In the genomic region with DNA sequence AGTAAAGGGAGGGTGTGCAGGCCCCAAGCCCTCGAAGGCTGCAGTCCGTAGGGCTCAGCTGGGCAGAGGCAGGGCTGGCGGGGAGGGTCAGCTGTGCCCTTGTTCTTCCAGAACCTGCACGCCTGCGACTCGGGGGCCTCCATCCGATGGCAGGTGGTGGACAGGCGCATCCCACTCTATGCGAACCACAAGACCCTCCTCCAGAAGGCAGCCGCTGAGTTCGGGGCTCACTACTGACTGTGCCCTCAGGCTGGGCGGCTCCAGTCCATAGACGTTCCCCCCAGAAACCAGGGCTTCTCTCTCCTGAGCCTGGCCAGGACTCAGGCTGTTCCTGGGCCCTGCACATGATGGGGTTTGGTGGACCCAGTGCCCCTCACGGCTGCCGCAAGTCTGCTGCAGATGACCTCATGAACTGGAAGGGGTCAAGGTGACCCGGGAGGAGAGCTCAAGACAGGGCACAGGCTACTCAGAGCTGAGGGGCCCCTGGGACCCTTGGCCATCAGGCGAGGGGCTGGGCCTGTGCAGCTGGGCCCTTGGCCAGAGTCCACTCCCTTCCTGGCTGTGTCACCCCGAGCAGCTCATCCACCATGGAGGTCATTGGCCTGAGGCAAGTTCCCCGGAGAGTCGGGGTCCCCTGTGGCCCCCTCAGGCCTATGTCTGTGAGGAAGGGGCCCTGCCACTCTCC, we compare ENCODE assay signal across 22 cellular contexts. TPM values are rescaled to one million over a fixed set of nuclear protein-coding genes. Genes with fewer than 3 reads are reported as not detected.
DNase-seq lines count a peak whose midpoint lies in the region; ATAC-seq, FAIRE-seq and TF ChIP-seq lines count a peak whose summit lies in the region.
"Had no signal": no experiment of that assay in that cellular context is flagged by ENCODE, and none has a peak within 500 bp of the region (broad histone marks: within the 10 kb centered on the region; RNA-seq: fewer than 3 reads in every experiment).

No MANE protein-coding gene starts in this region.

- peaks cover 9% of the 10 kb centered on the region; the same call in 1 of the 2 replicates for H4K20me1 ChIP-seq in K562 (replicated peaks; ENCODE audit: control insufficient read depth, insufficient read depth, low read length)

- FAIRE-seq in K562 (lab: Jason Lieb, UNC) = no peak
- FAIRE-seq: H54 had no signal

- H3K4me1 ChIP-seq in K562 (replicated peaks in 1 of 2; ENCODE audit: control insufficient read depth in 2 of 2, insufficient read depth in 2 of 2, low read length in 2 of 2) (peaks cover 0 to 29% of the 10 kb centered on the region in 2 experiments; a peak in 1 of 5 replicates), right lobe of liver (no peaks in the 10 kb centered on the region), sigmoid colon (peaks cover 0 to 31% (median 25%) of the 10 kb centered on the region in 4 donors), thyroid gland (no peaks in the 10 kb centered on the region)

- H2AFZ ChIP-seq in K562 (ENCODE audit: low read depth, low read length) = no peak overlapping the region

- TF ChIP-seq EP300 in K562 (IDR thresholded peaks at IDR 0.05; ENCODE audit: low read length) = no peak
- no peak for TF ChIP-seq EP300 in sigmoid colon (IDR thresholded peaks at IDR 0.05)

- H3K36me3 ChIP-seq in K562 (ENCODE audit: control insufficient read depth, insufficient read depth, low read length) = no peaks in the 10 kb centered on the region
- H3K36me3 ChIP-seq in right lobe of liver = no peaks in the 10 kb centered on the region
- no peaks in the 10 kb centered on the region for H3K36me3 ChIP-seq in sigmoid colon
- no peaks in the 10 kb centered on the region for H3K36me3 ChIP-seq in thyroid gland

- peaks cover 19 to 89% of the 10 kb centered on the region in 2 experiments for H3K27me3 ChIP-seq in K562 (ENCODE audit: control insufficient read depth in 2 of 2, insufficient read depth in 2 of 2, low read length in 2 of 2)
- no peaks in the 10 kb centered on the region for H3K27me3 ChIP-seq in right lobe of liver
- no peaks in the 10 kb centered on the region for H3K27me3 ChIP-seq in sigmoid colon
- H3K27me3 ChIP-seq in thyroid gland = no peaks in the 10 kb centered on the region

- no peak overlapping the region for H3K27ac ChIP-seq in K562 (ENCODE audit: extremely low read depth, low read depth, low read length)
- no peak overlapping the region for H3K27ac ChIP-seq in right lobe of liver
- no peak overlapping the region for H3K27ac ChIP-seq in sigmoid colon
- no peak overlapping the region for H3K27ac ChIP-seq in thyroid gland
- H3K27ac ChIP-seq: C4-2B had no signal

- H3K4me2 ChIP-seq in K562 (ENCODE audit: insufficient read depth, low read length) = no peak overlapping the region

- WGBS in K562 (ENCODE audit: insufficient coverage, low coverage, missing lambda C conversion rate) = 10% methylated on average over 20 of the region's 20 CpGs
- WGBS in right lobe of liver (ENCODE audit: insufficient coverage, low coverage, low lambda C conversion rate, missing lambda C conversion rate) = no CpG with 5 or more reads among the region's 20 CpGs
- whole genome bisulfite sequencing in sigmoid colon, 2 donors = 86 to 89% methylated on average over 20 of the region's 20 CpGs
- WGBS in thyroid gland, 2 donors = 85 to 94% methylated on average over 2 to 6 of the region's 20 CpGs

- no peak for TF ChIP-seq RAD21 in K562 (CRISPR knock-in tag; conservative IDR thresholded peaks at IDR 0.05 in 1 of 2, IDR thresholded peaks at IDR 0.05 in 1 of 2)

- intact Hi-C loops in K562 (cut with micrococcal nuclease) = no loop called here
- intact Hi-C loops in right lobe of liver (cut with DNase I) = loop anchor here in 1 of 2 donors (10.0 kb wide), 1 partner anchor 47 kb away; no protein-coding TSS in a partner anchor
- intact Hi-C loops in sigmoid colon (cut with DNase I) = no loop called here
- intact Hi-C loops in thyroid gland (cut with DNase I) = no loop called here

- in situ Hi-C loops in K562 (cut with MboI) = no loop called here

- no peaks in the 10 kb centered on the region; the same call in 1 of the 2 replicates for H3K9me3 ChIP-seq in K562 (replicated peaks; ENCODE audit: control insufficient read depth, insufficient read depth, low read depth, low read length)
- H3K9me3 ChIP-seq in right lobe of liver = no peaks in the 10 kb centered on the region
- H3K9me3 ChIP-seq in sigmoid colon = no peaks in the 10 kb centered on the region
- no peaks in the 10 kb centered on the region for H3K9me3 ChIP-seq in thyroid gland

- POLR2A ChIA-PET in K562 (lab: Yijun Ruan, JAX) = interaction anchor here (0.6 to 2.7 kb wide), 2 partner anchors 9 to 160 kb away, joined by 3 to 15 read pairs; no protein-coding TSS in a partner anchor

- ATAC-seq in K562 = no peak
- no peak for ATAC-seq in right lobe of liver
- no peak for ATAC-seq in HG02571 (IDR thresholded peaks at IDR 0.05; ENCODE audit: unreplicated experiment)

- TF ChIP-seq CTCF in K562 (IDR thresholded peaks at IDR 0.05 in 2 of 3, conservative IDR thresholded peaks at IDR 0.05 in 1 of 3; ENCODE audit: insufficient read depth in 2 of 3, low read depth in 1 of 3, low read length in 3 of 3) (no peak), right lobe of liver (IDR thresholded peaks at IDR 0.05) (no peak), sigmoid colon (IDR thresholded peaks at IDR 0.05) (no peak), thyroid gland (IDR thresholded peaks at IDR 0.05) (no peak)

- H3K79me2 ChIP-seq in K562 (ENCODE audit: control insufficient read depth, insufficient read depth, low read length) = no peaks in the 10 kb centered on the region

- H3K4me3 ChIP-seq in K562 = no peak overlapping the region
- H3K4me3 ChIP-seq in right lobe of liver = no peak overlapping the region
- H3K4me3 ChIP-seq in sigmoid colon = no peak overlapping the region
- H3K4me3 ChIP-seq in thyroid gland (replicated peaks in 1 of 3) = no peak overlapping the region

- BruUV-seq in K562 (replicated peaks; lab: Mats Ljungman, UMichigan) = no TSS peak

- no peak for TF ChIP-seq POLR2A in K562 (conservative IDR thresholded peaks at IDR 0.05)
- TF ChIP-seq POLR2A in right lobe of liver (IDR thresholded peaks at IDR 0.05) = no peak
- no peak for TF ChIP-seq POLR2A in sigmoid colon (IDR thresholded peaks at IDR 0.05)
- TF ChIP-seq POLR2A in thyroid gland (IDR thresholded peaks at IDR 0.05) = no peak

- no peaks in the 10 kb centered on the region for H3K9me1 ChIP-seq in K562 (ENCODE audit: control insufficient read depth, insufficient read depth, low read length)

- no peak overlapping the region for H3K9ac ChIP-seq in K562 (ENCODE audit: insufficient read depth in 1 of 2, low read depth in 2 of 2, low read length in 2 of 2)

- CTCF ChIA-PET in K562 (lab: Yijun Ruan, JAX; ENCODE audit: low intra/inter-chr PET ratio) = no interaction called here

- DNase-seq in activated naive CD4-positive, alpha-beta T cell treated with anti-CD3 and anti-CD28 coated beads, Interleukin-2, amount 50 U/mL, for 16 hours = peak; percentile 7
- no peak for DNase-seq in activated naive CD4-positive, alpha-beta T cell treated with Interleukin-2 at 50 U/mL for 16 hours
- DNase-seq in K562 (ENCODE audit: extremely low read depth in 1 of 4, low spot score in 3 of 4) (no peak), right lobe of liver (peak; percentile 16 to 43 (median 41)), sigmoid colon (peak; percentile 57), DMS79 (lab: John Stamatoyannopoulos, UW) (no peak), thyroid gland (no peak)
- DNase-seq: 8988T, DMS53, MM.1S, NCI-H1048, NCI-H1417 treated with DMSO at 0.1 percent for 48 hours, NCI-H187 treated with DMSO at 0.1 percent for 48 hours, NCI-H2107, NCI-H446 treated with DMSO at 0.1 percent for 48 hours, NCI-H526 treated with DMSO at 0.1 percent for 48 hours, OCI-M1, SHP77 had no signal

TF ChIP-seq in K562, 482 proteins besides CTCF, POLR2A, EP300 and RAD21:
- TF ChIP-seq, protein P1, sequence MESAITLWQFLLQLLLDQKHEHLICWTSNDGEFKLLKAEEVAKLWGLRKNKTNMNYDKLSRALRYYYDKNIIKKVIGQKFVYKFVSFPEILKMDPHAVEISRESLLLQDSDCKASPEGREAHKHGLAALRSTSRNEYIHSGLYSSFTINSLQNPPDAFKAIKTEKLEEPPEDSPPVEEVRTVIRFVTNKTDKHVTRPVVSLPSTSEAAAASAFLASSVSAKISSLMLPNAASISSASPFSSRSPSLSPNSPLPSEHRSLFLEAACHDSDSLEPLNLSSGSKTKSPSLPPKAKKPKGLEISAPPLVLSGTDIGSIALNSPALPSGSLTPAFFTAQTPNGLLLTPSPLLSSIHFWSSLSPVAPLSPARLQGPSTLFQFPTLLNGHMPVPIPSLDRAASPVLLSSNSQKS (CRISPR knock-in tag; IDR thresholded peaks at IDR 0.05) = no peak
- peak; percentile 22; the same call in 1 of the 2 replicates for TF ChIP-seq ZFX (CRISPR knock-in tag; IDR thresholded peaks at IDR 0.05)

RNA-seq across cellular contexts. Expression of a gene that starts 13.6 kb away (rescaled TPM):
- 0.07 and 0.25 TPM in 2 replicates for total RNA-seq in K562 (2011; cell fraction: chromatin; rRNA removed; ENCODE audit: low replicate concordance)
- total RNA-seq in K562 (2011; cell fraction: nucleolus; rRNA removed) = 0.17 and 0.26 TPM in 2 replicates
- total RNA-seq in K562 (2011; cell fraction: nucleoplasm; rRNA removed) = 0.07 and 0.15 TPM in 2 replicates
- not detected in 2 replicates for total RNA-seq in K562 (2014; rRNA removed)
- not detected in 2 replicates for total RNA-seq in K562 (2014; rRNA removed; fragmentation: Illumina TruSeq; extraction: Trizol)
- total RNA-seq in K562 (2015; rRNA removed; fragmentation: Illumina TruSeq; extraction: Trizol) = not detected in 2 replicates
- total RNA-seq in K562 (2021) = 0.04 TPM in 2 replicates
- 0.03 and 0.04 TPM in 2 replicates for polyA plus RNA-seq in K562 (2011; rRNA removed)
- 0.04 and 0.07 TPM in 2 replicates for polyA plus RNA-seq in K562 (2011; cell fraction: cytosol; rRNA removed)
- 0.03 and 0.04 TPM in 2 replicates for polyA plus RNA-seq in K562 (2011; cell fraction: nucleus; rRNA removed)
- polyA plus RNA-seq in K562 (2012) = 0.03 and 0.04 TPM in 2 replicates
- not detected in 2 replicates for polyA plus RNA-seq in K562 (2014; fragmentation: Illumina TruSeq; extraction: Trizol)
- not detected for polyA plus RNA-seq in K562 (2014; fragmentation: Nextera tagmentation; extraction: Ambion mirVana)
- polyA plus RNA-seq in K562 (2014; rRNA removed) = 0.03 TPM in 1 of 2 replicates, not detected in the other
- 0.07 TPM in 1 of 2 replicates, not detected in the other for polyA minus RNA-seq in K562 (2011; rRNA and poly(A)+ RNA removed)
- not detected in 2 replicates for polyA minus RNA-seq in K562 (2011; cell fraction: cytosol; rRNA and poly(A)+ RNA removed)
- polyA minus RNA-seq in K562 (2011; cell fraction: nucleus; rRNA and poly(A)+ RNA removed) = under 0.01 and 0.13 TPM in 2 replicates
- total RNA-seq in right lobe of liver = 10 to 100 TPM in 5 of 6 experiments, 1 to 10 TPM in 1; 7.5 to 19.3 (median 13.9) TPM
- total RNA-seq in sigmoid colon = 1 to 10 TPM; 3.9 to 7.1 (median 5.4) TPM
- polyA plus RNA-seq in sigmoid colon = 1 to 10 TPM in 1 of 3 donors, under 1 TPM in 2; under 0.01 to 2.9 (median 0.46) TPM
- total RNA-seq in thyroid gland = under 1 TPM; 0.78 to 0.92 (median 0.85) TPM
- total RNA-seq: LHCN-M2 had no signal

Comparison
In these comparisons a context has a peak if more than half of its experiments do, and no peak if none do; other contexts are left out.
1. DNase-seq: peak in activated naive CD4-positive, alpha-beta T cell treated with anti-CD3 and anti-CD28 coated beads, Interleukin-2, amount 50 U/mL, for 16 hours (single experiment), right lobe of liver (3 of 3) and sigmoid colon (single experiment); none in activated naive CD4-positive, alpha-beta T cell treated with Interleukin-2 at 50 U/mL for 16 hours (single experiment), K562 (0 of 4), DMS79 (single experiment) and thyroid gland (0 of 2).